14 cellular contexts compared by ENCODE assay signal in the genomic region with DNA sequence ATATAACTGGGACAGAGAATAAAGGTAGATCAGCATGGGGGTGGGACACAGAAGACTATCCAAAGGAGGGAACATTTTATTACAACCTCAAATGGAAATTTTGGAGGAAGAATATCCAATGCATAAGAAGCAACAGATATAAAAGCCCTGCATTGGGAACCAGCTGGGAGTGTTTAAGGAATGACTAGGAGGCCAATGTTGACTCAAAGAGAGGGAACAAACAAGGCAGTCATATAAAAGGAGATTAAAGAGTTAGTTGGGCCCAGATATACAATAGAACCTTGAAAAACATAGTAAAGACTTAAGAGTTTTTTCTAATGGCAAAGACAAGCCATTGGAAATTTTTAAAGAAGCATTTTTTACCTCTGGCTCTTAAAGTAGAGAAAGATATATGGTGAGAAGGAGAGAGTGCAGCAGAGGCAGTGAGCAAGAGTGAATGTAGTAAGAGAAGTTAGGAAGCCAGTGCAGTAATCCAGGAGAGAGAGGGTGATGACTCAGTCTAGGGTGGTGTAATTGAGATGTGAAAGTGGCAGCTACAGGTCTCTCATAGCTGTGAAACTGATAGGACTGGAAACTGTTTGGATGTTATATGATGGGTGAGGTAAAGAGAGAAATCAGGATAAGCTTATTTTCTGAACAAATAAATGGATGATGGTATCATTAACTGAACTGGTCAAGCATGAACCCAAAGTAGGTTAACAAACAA.
A peak's percentile ranks its signal among the peaks of the same experiment; 100 is the strongest.
DNase-seq lines count a peak whose midpoint lies in the region; ATAC-seq and TF ChIP-seq lines count a peak whose summit lies in the region.
"Had no signal": no experiment of that assay in that cellular context is flagged by ENCODE, and none has a peak within 500 bp of the region (broad histone marks: within the 10 kb centered on the region; RNA-seq: fewer than 3 reads in every experiment).

No MANE protein-coding gene starts in this region.

- intact Hi-C loops in cardiac septum (cut with DNase I), result no loop called here

- no peak for TF ChIP-seq POLR2A in GM18505 (IDR thresholded peaks at IDR 0.05; ENCODE audit: borderline replicate concordance, extremely low read depth, insufficient read depth, insufficient read length)

- ATAC-seq in GM18505 (IDR thresholded peaks at IDR 0.05; ENCODE audit: unreplicated experiment), result peak; percentile 69
- ATAC-seq in HG02763 (IDR thresholded peaks at IDR 0.05; ENCODE audit: unreplicated experiment), result no peak

- POLR2A ChIA-PET in HEK293T (lab: Yijun Ruan, JAX), result no interaction called here

- DNase-seq in HEK293T (ENCODE audit: extremely low spot score), result peak; percentile 7
- DNase-seq in M059J (ENCODE audit: low read depth), result peak; percentile 44
- DNase-seq in NCI-H1930 (lab: John Stamatoyannopoulos, UW), result no peak
- DNase-seq in activated CD4-positive, alpha-beta T cell treated with anti-CD3 and anti-CD28 coated beads, Interleukin-2, amount 50 U/mL, for 1 hour, result no peak
- DNase-seq in cardiac septum (ENCODE audit: low spot score), result no peak
- DNase-seq: activated CD8-positive, alpha-beta memory T cell treated with anti-CD3 and anti-CD28 coated beads for 24 hours; amniotic stem cell; BE2C; hypothalamus; uterus had no signal

- TF ChIP-seq CTCF in VCaP (conservative IDR thresholded peaks at IDR 0.05), result no peak

- peak overlapping the region; percentile 94 for H3K27ac ChIP-seq in VCaP
- H3K27ac ChIP-seq: right atrium auricular region, uterus had no signal

- CTCF ChIA-PET in HEK293T (lab: Yijun Ruan, JAX), result no interaction called here

TF ChIP-seq in HEK293T, 16 proteins besides CTCF, POLR2A, EP300 and RAD21:
- TF ChIP-seq FOXM1 (IDR thresholded peaks at IDR 0.05; ENCODE audit: borderline replicate concordance), result no peak
- no peak for TF ChIP-seq L3MBTL2 (conservative IDR thresholded peaks at IDR 0.05)
- TF ChIP-seq, protein P1, sequence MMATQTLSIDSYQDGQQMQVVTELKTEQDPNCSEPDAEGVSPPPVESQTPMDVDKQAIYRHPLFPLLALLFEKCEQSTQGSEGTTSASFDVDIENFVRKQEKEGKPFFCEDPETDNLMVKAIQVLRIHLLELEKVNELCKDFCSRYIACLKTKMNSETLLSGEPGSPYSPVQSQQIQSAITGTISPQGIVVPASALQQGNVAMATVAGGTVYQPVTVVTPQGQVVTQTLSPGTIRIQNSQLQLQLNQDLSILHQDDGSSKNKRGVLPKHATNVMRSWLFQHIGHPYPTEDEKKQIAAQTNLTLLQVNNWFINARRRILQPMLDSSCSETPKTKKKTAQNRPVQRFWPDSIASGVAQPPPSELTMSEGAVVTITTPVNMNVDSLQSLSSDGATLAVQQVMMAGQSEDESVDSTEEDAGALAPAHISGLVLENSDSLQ (IDR thresholded peaks at IDR 0.05), result peak; percentile 85
- no peak for TF ChIP-seq SP1 (IDR thresholded peaks at IDR 0.05)

Comparison
In these comparisons a context has a peak if more than half of its experiments do, and no peak if none do; other contexts are left out.
1. DNase-seq: peak in HEK293T (single experiment) and M059J (single experiment); none in NCI-H1930 (0 of 2), activated CD4-positive, alpha-beta T cell treated with anti-CD3 and anti-CD28 coated beads, Interleukin-2, amount 50 U/mL, for 1 hour (single experiment) and cardiac septum (single experiment).